ENCODE assay signal across 19 cellular contexts in genomic region chr5:50716134-50716533, GRCh38. TPM values are rescaled to one million over a fixed set of nuclear protein-coding genes. Genes with fewer than 3 reads are reported as not detected.
A peak's percentile ranks its signal among the peaks of the same experiment; 100 is the strongest.
DNase-seq lines count a peak whose midpoint lies in the region; ATAC-seq and TF ChIP-seq lines count a peak whose summit lies in the region.
"Had no signal": no experiment of that assay in that cellular context is flagged by ENCODE, and none has a peak within 500 bp of the region (broad histone marks: within the 10 kb centered on the region; RNA-seq: fewer than 3 reads in every experiment).

No MANE protein-coding gene starts in this region.

- peaks cover 43 to 83% (median 55%) of the 10 kb centered on the region in 4 donors for H3K4me1 Mint-ChIP-seq in CD4-positive, CD25-positive, alpha-beta regulatory T cell
- peaks cover 90 to 97% (median 96%) of the 10 kb centered on the region in 3 donors for H3K4me1 Mint-ChIP-seq in CD8-positive, alpha-beta memory T cell
- peaks cover 73% of the 10 kb centered on the region for H3K4me1 Mint-ChIP-seq in activated naive CD8-positive, alpha-beta T cell treated with anti-CD3 and anti-CD28 coated beads for 36 hours
- H3K4me1 Mint-ChIP-seq in natural killer cell treated with Interleukin-12 subunit alpha and Interleukin-12 subunit beta and Interleukin-15 and Interleukin-18, amount 100 ng/mL, for 72 hours (ENCODE audit: low read depth in 2 of 2), result peaks cover 56 to 81% of the 10 kb centered on the region in 2 donors

- no peak overlapping the region for H3K4me2 ChIP-seq in Karpas-422 (ENCODE audit: low read depth, low read length, poor library complexity, severe bottlenecking)

- H3K4me3 Mint-ChIP-seq in CD4-positive, CD25-positive, alpha-beta regulatory T cell, result no peak overlapping the region
- peak overlapping the region in 6 of 7 donors; percentile 0 to 57 (median 38) for H3K4me3 Mint-ChIP-seq in CD8-positive, alpha-beta memory T cell
- no peak overlapping the region for H3K4me3 Mint-ChIP-seq in activated naive CD8-positive, alpha-beta T cell treated with anti-CD3 and anti-CD28 coated beads for 36 hours
- H3K4me3 Mint-ChIP-seq in natural killer cell treated with Interleukin-12 subunit alpha and Interleukin-12 subunit beta and Interleukin-15 and Interleukin-18, amount 100 ng/mL, for 72 hours, result no peak overlapping the region

- no peak overlapping the region for H2AFZ ChIP-seq in Karpas-422 (ENCODE audit: low read length)

- no peak for DNase-seq in CD4-positive, CD25-positive, alpha-beta regulatory T cell
- DNase-seq in CD8-positive, alpha-beta memory T cell, result no peak
- no peak for DNase-seq in activated naive CD8-positive, alpha-beta T cell treated with anti-CD3 and anti-CD28 coated beads for 36 hours
- no peak for DNase-seq in natural killer cell treated with Interleukin-12 subunit alpha and Interleukin-12 subunit beta and Interleukin-15 and Interleukin-18, amount 100 ng/mL, for 72 hours (ENCODE audit: low spot score)
- DNase-seq in Karpas-422 (no peak), heart right ventricle (no peak)
- DNase-seq: ACHN, C1 segment of cervical spinal cord, Caco-2, DMS153, GF-D8, KG1, MV-4-11, NCI-H1694 treated with DMSO at 0.1 percent for 48 hours, NCI-H510A, NCI-H748 treated with DMSO at 0.1 percent for 48 hours, Right ventricle myocardium superior had no signal

- no peak overlapping the region for H3K9ac ChIP-seq in Karpas-422 (ENCODE audit: low read length)

- H3K9me3 Mint-ChIP-seq in CD4-positive, CD25-positive, alpha-beta regulatory T cell, result no peaks in the 10 kb centered on the region
- H3K9me3 Mint-ChIP-seq in CD8-positive, alpha-beta memory T cell, result no peaks in the 10 kb centered on the region
- H3K9me3 Mint-ChIP-seq in activated naive CD8-positive, alpha-beta T cell treated with anti-CD3 and anti-CD28 coated beads for 36 hours, result peaks cover 2% of the 10 kb centered on the region
- H3K9me3 Mint-ChIP-seq in natural killer cell treated with Interleukin-12 subunit alpha and Interleukin-12 subunit beta and Interleukin-15 and Interleukin-18, amount 100 ng/mL, for 72 hours, result peaks cover 3% of the 10 kb centered on the region

- no peaks in the 10 kb centered on the region for H3K9me2 ChIP-seq in Karpas-422 (replicated peaks; ENCODE audit: insufficient read depth, low read length)

- no peaks in the 10 kb centered on the region for H3K9me3 ChIP-seq in CD4-positive, CD25-positive, alpha-beta regulatory T cell (ENCODE audit: control insufficient read depth in 2 of 2, low read length in 2 of 2)
- H3K9me3 ChIP-seq in CD8-positive, alpha-beta memory T cell (ENCODE audit: low read length), result no peaks in the 10 kb centered on the region
- H3K9me3 ChIP-seq in Karpas-422 (ENCODE audit: low read length) (no peaks in the 10 kb centered on the region), heart right ventricle (no peaks in the 10 kb centered on the region)
- H3K9me3 ChIP-seq: Caco-2 had no signal

- peaks cover 49% of the 10 kb centered on the region for H3K79me2 ChIP-seq in Karpas-422 (ENCODE audit: low read length)

- no peak overlapping the region for H3K27ac ChIP-seq in CD4-positive, CD25-positive, alpha-beta regulatory T cell (ENCODE audit: insufficient read depth, low read length, poor library complexity, severe bottlenecking)
- H3K27ac ChIP-seq in CD8-positive, alpha-beta memory T cell (ENCODE audit: low read depth, low read length), result no peak overlapping the region
- H3K27ac ChIP-seq in Karpas-422 (ENCODE audit: low read length), result no peak overlapping the region
- no peak overlapping the region for H3K27ac ChIP-seq in heart right ventricle
- H3K27ac ChIP-seq: SK-N-MC had no signal

- peak overlapping the region in 2 of 3 donors; percentile 25 to 76 for H3K27ac Mint-ChIP-seq in CD4-positive, CD25-positive, alpha-beta regulatory T cell
- peak overlapping the region in 6 of 8 donors; percentile 14 to 89 (median 57) for H3K27ac Mint-ChIP-seq in CD8-positive, alpha-beta memory T cell
- H3K27ac Mint-ChIP-seq in activated naive CD8-positive, alpha-beta T cell treated with anti-CD3 and anti-CD28 coated beads for 36 hours, result peak overlapping the region; percentile 22
- peak overlapping the region; percentile 6 to 50 for H3K27ac Mint-ChIP-seq in natural killer cell treated with Interleukin-12 subunit alpha and Interleukin-12 subunit beta and Interleukin-15 and Interleukin-18, amount 100 ng/mL, for 72 hours

- peaks cover 18% of the 10 kb centered on the region for H3K4me1 ChIP-seq in CD4-positive, CD25-positive, alpha-beta regulatory T cell (ENCODE audit: control insufficient read depth, insufficient read depth, low read length, poor library complexity, severe bottlenecking)
- peaks cover 83% of the 10 kb centered on the region for H3K4me1 ChIP-seq in CD8-positive, alpha-beta memory T cell (ENCODE audit: insufficient read depth, low read length)
- H3K4me1 ChIP-seq in Karpas-422 (ENCODE audit: low read length), result peaks cover 29% of the 10 kb centered on the region
- peaks cover 0 to 39% (median 2%) of the 10 kb centered on the region in 9 donors for H3K4me1 ChIP-seq in heart right ventricle

- H3K27me3 Mint-ChIP-seq in CD4-positive, CD25-positive, alpha-beta regulatory T cell, result no peaks in the 10 kb centered on the region
- H3K27me3 Mint-ChIP-seq in CD8-positive, alpha-beta memory T cell, result no peaks in the 10 kb centered on the region
- no peaks in the 10 kb centered on the region for H3K27me3 Mint-ChIP-seq in activated naive CD8-positive, alpha-beta T cell treated with anti-CD3 and anti-CD28 coated beads for 36 hours
- H3K27me3 Mint-ChIP-seq in natural killer cell treated with Interleukin-12 subunit alpha and Interleukin-12 subunit beta and Interleukin-15 and Interleukin-18, amount 100 ng/mL, for 72 hours, result no peaks in the 10 kb centered on the region

- no peak overlapping the region for H3K4me3 ChIP-seq in CD4-positive, CD25-positive, alpha-beta regulatory T cell (ENCODE audit: low read depth, low read length)
- no peak overlapping the region for H3K4me3 ChIP-seq in CD8-positive, alpha-beta memory T cell (ENCODE audit: low read length)
- H3K4me3 ChIP-seq in Karpas-422 (ENCODE audit: low read length) (no peak overlapping the region), heart right ventricle (no peak overlapping the region)
- H3K4me3 ChIP-seq: SK-N-MC had no signal

- H3K36me3 ChIP-seq in CD4-positive, CD25-positive, alpha-beta regulatory T cell (ENCODE audit: control insufficient read depth, insufficient read depth, low read length), result no peaks in the 10 kb centered on the region
- H3K36me3 ChIP-seq in CD8-positive, alpha-beta memory T cell (ENCODE audit: insufficient read depth, low read length), result no peaks in the 10 kb centered on the region
- H3K36me3 ChIP-seq in Karpas-422 (ENCODE audit: insufficient read depth, low read length) (no peaks in the 10 kb centered on the region), heart right ventricle (no peaks in the 10 kb centered on the region)

- no peaks in the 10 kb centered on the region; the same call in 1 of the 2 replicates for H4K20me1 ChIP-seq in Karpas-422 (ENCODE audit: insufficient read depth, low read depth, low read length)

- intact Hi-C loops in heart right ventricle (cut with DNase I), result no loop called here

- POLR2A ChIA-PET in CD8-positive, alpha-beta memory T cell (lab: Charles Lee), result interaction anchor here (1.2 kb wide), 1 partner anchor 19 kb away, joined by 3 read pairs; no protein-coding TSS in a partner anchor

- peaks cover 12% of the 10 kb centered on the region for H3K36me3 Mint-ChIP-seq in CD4-positive, CD25-positive, alpha-beta regulatory T cell
- peaks cover 0 to 40% (median 30%) of the 10 kb centered on the region in 3 donors for H3K36me3 Mint-ChIP-seq in CD8-positive, alpha-beta memory T cell
- H3K36me3 Mint-ChIP-seq in activated naive CD8-positive, alpha-beta T cell treated with anti-CD3 and anti-CD28 coated beads for 36 hours, result peaks cover 20% of the 10 kb centered on the region
- no peaks in the 10 kb centered on the region for H3K36me3 Mint-ChIP-seq in natural killer cell treated with Interleukin-12 subunit alpha and Interleukin-12 subunit beta and Interleukin-15 and Interleukin-18, amount 100 ng/mL, for 72 hours

- CTCF ChIA-PET in CD8-positive, alpha-beta memory T cell (lab: Charles Lee), result interaction anchor here (1.0 to 1.5 kb wide), 2 partner anchors 9 to 54 kb away, joined by 3 to 4 read pairs; no protein-coding TSS in a partner anchor

- TF ChIP-seq CTCF in heart right ventricle (IDR thresholded peaks at IDR 0.05), result no peak

- 97% methylated on average over 2 of the region's 2 CpGs for WGBS in heart right ventricle, 2 donors

- no peak for ATAC-seq in CD4-positive, CD25-positive, alpha-beta regulatory T cell (ENCODE audit: low read depth in 2 of 2)
- no peak for ATAC-seq in natural killer cell treated with Interleukin-12 subunit alpha and Interleukin-12 subunit beta and Interleukin-15 and Interleukin-18, amount 100 ng/mL, for 72 hours
- ATAC-seq in heart right ventricle (no peak), GM18867 (IDR thresholded peaks at IDR 0.05; ENCODE audit: unreplicated experiment) (no peak)

- H3K27me3 ChIP-seq in CD4-positive, CD25-positive, alpha-beta regulatory T cell (ENCODE audit: control insufficient read depth, insufficient read depth, low read length), result no peaks in the 10 kb centered on the region
- H3K27me3 ChIP-seq in CD8-positive, alpha-beta memory T cell (ENCODE audit: insufficient read depth, low read length, poor library complexity, severe bottlenecking), result no peaks in the 10 kb centered on the region
- H3K27me3 ChIP-seq in Karpas-422 (ENCODE audit: low read length), result no peaks in the 10 kb centered on the region
- no peaks in the 10 kb centered on the region for H3K27me3 ChIP-seq in heart right ventricle

RNA-seq across cellular contexts. Expression of gene PARP8, which starts 49.7 kb away (rescaled TPM):
- 217 TPM for total RNA-seq in CD4-positive, CD25-positive, alpha-beta regulatory T cell
- polyA plus RNA-seq in CD4-positive, CD25-positive, alpha-beta regulatory T cell, result 10 to 100 TPM; 45.0 to 62.5 (median 53.1) TPM
- 10 to 100 TPM; 55.4 to 58.4 TPM for total RNA-seq in CD8-positive, alpha-beta memory T cell
- polyA plus RNA-seq in CD8-positive, alpha-beta memory T cell, result 142 TPM
- total RNA-seq in activated naive CD8-positive, alpha-beta T cell treated with anti-CD3 and anti-CD28 coated beads for 36 hours, result 10 to 100 TPM; 41.0 to 43.6 TPM
- total RNA-seq in natural killer cell treated with Interleukin-12 subunit alpha and Interleukin-12 subunit beta and Interleukin-15 and Interleukin-18, amount 100 ng/mL, for 72 hours, result 10 to 100 TPM; 58.2 to 62.5 TPM
- total RNA-seq in Karpas-422 (2014; rRNA removed; shearing (Covaris generic); ENCODE audit: low replicate concordance), result 22.0 and 31.5 TPM in 2 replicates
- 10 to 100 TPM in 1 of 10 donors, 1 to 10 TPM in 9; 4.1 to 14.5 (median 5.3) TPM for total RNA-seq in heart right ventricle
- polyA plus RNA-seq in heart right ventricle, result 1 to 10 TPM in 1 of 2 donors, under 1 TPM in 1; 0.97 to 3.3 TPM

Comparison
In these comparisons a context has a peak if more than half of its experiments do, and no peak if none do; other contexts are left out.
1. H3K4me3 Mint-ChIP-seq: peak in CD8-positive, alpha-beta memory T cell (6 of 7); none in CD4-positive, CD25-positive, alpha-beta regulatory T cell (0 of 4), activated naive CD8-positive, alpha-beta T cell treated with anti-CD3 and anti-CD28 coated beads for 36 hours (single experiment) and natural killer cell treated with Interleukin-12 subunit alpha and Interleukin-12 subunit beta and Interleukin-15 and Interleukin-18, amount 100 ng/mL, for 72 hours (single experiment).
2. Peak in every context shown above with its lines, with median percentiles within 50 percentile points of each other: H3K27ac Mint-ChIP-seq.